ENCODE assay signal across 8 cellular contexts in genomic region chr20:37346526-37347346, GRCh38. TPM values are rescaled to one million over a fixed set of nuclear protein-coding genes. Genes with fewer than 3 reads are reported as not detected.
DNase-seq lines count a peak whose midpoint lies in the region; ATAC-seq lines count a peak whose summit lies in the region.

No MANE protein-coding gene starts in this region.

- peak; percentile 91 for DNase-seq in H7
- DNase-seq in activated naive CD8-positive, alpha-beta T cell treated with anti-CD3 and anti-CD28 coated beads, Interleukin-2, amount 10 ng/mL, durations not matched to agents 7 days and 5 days = peak; percentile 39
- DNase-seq in iPS-NIHi11 (ENCODE audit: low spot score) = peak; percentile 84
- DNase-seq in stimulated activated naive B cell treated with anti-CD40 and anti-IgM and Interleukin-4, amounts not matched to agents 10 μg/mL and 1 μg/mL and 100 μg/mL, for 72 hours = no peak
- DNase-seq in activated gamma-delta T cell treated with Interleukin-2 at 50 U/mL for 16 hours = no peak
- no peak for DNase-seq in activated CD8-positive, alpha-beta memory T cell treated with anti-CD3 and anti-CD28 coated beads, Interleukin-2, amount 50 U/mL, for 48 hours
- DNase-seq in SW480 (ENCODE audit: low spot score) = no peak

- H3K4me3 ChIP-seq in H7 (ENCODE audit: insufficient read depth, low read depth, low read length) = peak overlapping the region; percentile 53

- H3K4me1 Mint-ChIP-seq in activated naive CD8-positive, alpha-beta T cell treated with anti-CD3 and anti-CD28 coated beads, Interleukin-2, amount 10 ng/mL, durations not matched to agents 7 days and 5 days = peaks cover 26% of the 10 kb centered on the region
- peaks cover 75 to 82% of the 10 kb centered on the region in 2 donors for H3K4me1 Mint-ChIP-seq in stimulated activated naive B cell treated with anti-CD40 and anti-IgM and Interleukin-4, amounts not matched to agents 10 μg/mL and 1 μg/mL and 100 μg/mL, for 72 hours

- no peak overlapping the region for H3K4me3 Mint-ChIP-seq in activated naive CD8-positive, alpha-beta T cell treated with anti-CD3 and anti-CD28 coated beads, Interleukin-2, amount 10 ng/mL, durations not matched to agents 7 days and 5 days
- H3K4me3 Mint-ChIP-seq in stimulated activated naive B cell treated with anti-CD40 and anti-IgM and Interleukin-4, amounts not matched to agents 10 μg/mL and 1 μg/mL and 100 μg/mL, for 72 hours = peak overlapping the region; percentile 76 to 81

- no peaks in the 10 kb centered on the region for H3K9me3 Mint-ChIP-seq in activated naive CD8-positive, alpha-beta T cell treated with anti-CD3 and anti-CD28 coated beads, Interleukin-2, amount 10 ng/mL, durations not matched to agents 7 days and 5 days
- H3K9me3 Mint-ChIP-seq in stimulated activated naive B cell treated with anti-CD40 and anti-IgM and Interleukin-4, amounts not matched to agents 10 μg/mL and 1 μg/mL and 100 μg/mL, for 72 hours = no peaks in the 10 kb centered on the region

- H3K27me3 ChIP-seq in H7 (ENCODE audit: control insufficient read depth, insufficient read depth, low read length) = no peaks in the 10 kb centered on the region

- no peaks in the 10 kb centered on the region for H3K36me3 Mint-ChIP-seq in activated naive CD8-positive, alpha-beta T cell treated with anti-CD3 and anti-CD28 coated beads, Interleukin-2, amount 10 ng/mL, durations not matched to agents 7 days and 5 days
- peaks cover 32 to 47% of the 10 kb centered on the region in 2 donors for H3K36me3 Mint-ChIP-seq in stimulated activated naive B cell treated with anti-CD40 and anti-IgM and Interleukin-4, amounts not matched to agents 10 μg/mL and 1 μg/mL and 100 μg/mL, for 72 hours

- POLR2A ChIA-PET in activated naive CD8-positive, alpha-beta T cell treated with anti-CD3 and anti-CD28 coated beads, Interleukin-2, amount 10 ng/mL, durations not matched to agents 7 days and 5 days (lab: Charles Lee) = interaction anchor here (2.0 kb wide), 1 partner anchor 31 kb away, joined by 5 read pairs; no protein-coding TSS in a partner anchor

- H3K27me3 Mint-ChIP-seq in activated naive CD8-positive, alpha-beta T cell treated with anti-CD3 and anti-CD28 coated beads, Interleukin-2, amount 10 ng/mL, durations not matched to agents 7 days and 5 days = no peaks in the 10 kb centered on the region
- H3K27me3 Mint-ChIP-seq in stimulated activated naive B cell treated with anti-CD40 and anti-IgM and Interleukin-4, amounts not matched to agents 10 μg/mL and 1 μg/mL and 100 μg/mL, for 72 hours = no peaks in the 10 kb centered on the region

- H3K36me3 ChIP-seq in H7 (replicated peaks; ENCODE audit: control insufficient read depth, insufficient read depth, low read length) = peaks cover 1% of the 10 kb centered on the region; the same call in 1 of the 2 replicates

- no peak for ATAC-seq in activated naive CD8-positive, alpha-beta T cell treated with anti-CD3 and anti-CD28 coated beads, Interleukin-2, amount 10 ng/mL, durations not matched to agents 7 days and 5 days (ENCODE audit: low read depth)
- ATAC-seq in stimulated activated naive B cell treated with anti-CD40 and anti-IgM and Interleukin-4, amounts not matched to agents 10 μg/mL and 1 μg/mL and 100 μg/mL, for 72 hours (replicated peaks) = peak in 1 of 2 donors; percentile 4
- no peak for ATAC-seq in GM21447 (IDR thresholded peaks at IDR 0.05; ENCODE audit: unreplicated experiment)

- H3K27ac Mint-ChIP-seq in activated naive CD8-positive, alpha-beta T cell treated with anti-CD3 and anti-CD28 coated beads, Interleukin-2, amount 10 ng/mL, durations not matched to agents 7 days and 5 days = no peak overlapping the region
- H3K27ac Mint-ChIP-seq in stimulated activated naive B cell treated with anti-CD40 and anti-IgM and Interleukin-4, amounts not matched to agents 10 μg/mL and 1 μg/mL and 100 μg/mL, for 72 hours = peak overlapping the region; percentile 96

RNA-seq across cellular contexts. Expression of gene SRC, which starts 0.8 kb away (rescaled TPM):
- total RNA-seq in H7 (2014; rRNA removed; shearing (Covaris generic)) = 31.4 and 32.5 TPM in 2 replicates
- 1 to 10 TPM; 4.5 to 5.6 TPM for total RNA-seq in activated naive CD8-positive, alpha-beta T cell treated with anti-CD3 and anti-CD28 coated beads, Interleukin-2, amount 10 ng/mL, durations not matched to agents 7 days and 5 days

RNA-seq across cellular contexts. Expression of gene MANBAL, which starts 57.3 kb away (rescaled TPM):
- total RNA-seq in H7 (2014; rRNA removed; shearing (Covaris generic)) = 22.4 and 34.6 TPM in 2 replicates
- total RNA-seq in activated naive CD8-positive, alpha-beta T cell treated with anti-CD3 and anti-CD28 coated beads, Interleukin-2, amount 10 ng/mL, durations not matched to agents 7 days and 5 days = 10 to 100 TPM; 12.0 to 13.4 TPM

Comparison
In these comparisons a context has a peak if more than half of its experiments do, and no peak if none do; other contexts are left out.
1. DNase-seq: peak in H7 (single experiment), activated naive CD8-positive, alpha-beta T cell treated with anti-CD3 and anti-CD28 coated beads, Interleukin-2, amount 10 ng/mL, durations not matched to agents 7 days and 5 days (single experiment) and iPS-NIHi11 (single experiment); none in stimulated activated naive B cell treated with anti-CD40 and anti-IgM and Interleukin-4, amounts not matched to agents 10 μg/mL and 1 μg/mL and 100 μg/mL, for 72 hours (single experiment), activated gamma-delta T cell treated with Interleukin-2 at 50 U/mL for 16 hours (single experiment), activated CD8-positive, alpha-beta memory T cell treated with anti-CD3 and anti-CD28 coated beads, Interleukin-2, amount 50 U/mL, for 48 hours (single experiment) and SW480 (single experiment).